In genomic region chr4:109560687-109561452, GRCh38 we compare ENCODE assay signal across 8 cellular contexts. TPM values are rescaled to one million over a fixed set of nuclear protein-coding genes. Genes with fewer than 3 reads are reported as not detected.
DNase-seq lines count a peak whose midpoint lies in the region; ATAC-seq lines count a peak whose summit lies in the region.

No MANE protein-coding gene starts in this region.

- peaks cover 8 to 35% (median 22%) of the 10 kb centered on the region in 5 donors for H3K36me3 Mint-ChIP-seq in naive thymus-derived CD4-positive, alpha-beta T cell

- ATAC-seq in GM18868 (IDR thresholded peaks at IDR 0.05; ENCODE audit: unreplicated experiment) (peak; percentile 68), HG03066 (IDR thresholded peaks at IDR 0.05; ENCODE audit: low read depth, unreplicated experiment) (peak; percentile 63)
- ATAC-seq in naive thymus-derived CD4-positive, alpha-beta T cell, result peak; percentile 65

- H3K27me3 ChIP-seq in ACC112 (ENCODE audit: insufficient read depth, low read length) (no peaks in the 10 kb centered on the region), NT2/D1 (ENCODE audit: insufficient read depth, insufficient read length) (peaks cover 15% of the 10 kb centered on the region)
- no peaks in the 10 kb centered on the region for H3K27me3 ChIP-seq in naive thymus-derived CD4-positive, alpha-beta T cell (ENCODE audit: control insufficient read depth in 2 of 2, insufficient read depth in 2 of 2, low read length in 2 of 2)

- peak overlapping the region; percentile 88 to 100 (median 98) for H3K27ac Mint-ChIP-seq in naive thymus-derived CD4-positive, alpha-beta T cell

- peaks cover 23% of the 10 kb centered on the region for H3K79me2 ChIP-seq in ACC112 (ENCODE audit: control insufficient read depth, insufficient read depth, low read length, unreplicated experiment)

- POLR2A ChIA-PET in naive thymus-derived CD4-positive, alpha-beta T cell (lab: Charles Lee), result interaction anchor here (0.6 to 4.7 kb wide), 27 partner anchors 8 to 943 kb away, joined by 3 to 66 read pairs (median 4); partner anchors contain the start of genes CASP6, GAR1 and PLA2G12A

- CTCF ChIA-PET in naive thymus-derived CD4-positive, alpha-beta T cell (lab: Charles Lee), result interaction anchor here (0.6 to 3.2 kb wide), 10 partner anchors 14 to 191 kb away, joined by 3 to 14 read pairs (median 4); partner anchors contain the start of gene SEC24B

- H3K4me3 ChIP-seq in ACC112 (ENCODE audit: low read depth, low read length), result peak overlapping the region; percentile 80
- peak overlapping the region; percentile 65 for H3K4me3 ChIP-seq in NT2/D1 (ENCODE audit: insufficient read length, low read depth)
- peak overlapping the region; percentile 83 for H3K4me3 ChIP-seq in naive thymus-derived CD4-positive, alpha-beta T cell (ENCODE audit: low read length)

- H3K36me3 ChIP-seq in ACC112 (ENCODE audit: insufficient read depth, low read length), result no peaks in the 10 kb centered on the region
- no peaks in the 10 kb centered on the region for H3K36me3 ChIP-seq in NT2/D1 (ENCODE audit: insufficient read depth, insufficient read length, low read length)
- peaks cover 0 to 13% (median 0%) of the 10 kb centered on the region in 3 experiments for H3K36me3 ChIP-seq in naive thymus-derived CD4-positive, alpha-beta T cell (ENCODE audit: control insufficient read depth in 2 of 3, insufficient read depth in 3 of 3, low read length in 3 of 3)

- H3K4me1 Mint-ChIP-seq in naive thymus-derived CD4-positive, alpha-beta T cell, result peaks cover 33 to 78% (median 59%) of the 10 kb centered on the region in 7 donors

- H2AFZ ChIP-seq in ACC112 (ENCODE audit: low read length, unreplicated experiment), result peak overlapping the region; percentile 76

- intact Hi-C loops in naive thymus-derived CD4-positive, alpha-beta T cell (cut with micrococcal nuclease), result loop anchor here (1.0 to 10.0 kb wide), 17 partner anchors 12 to 1840 kb away; partner anchors contain the start of genes CASP6 (in 2 of the 2), ELOVL6 (in 2 of the 2), GAR1 (in 2 of the 2) and PAPSS1 (in 2 of the 2)

- H3K9me3 Mint-ChIP-seq in naive thymus-derived CD4-positive, alpha-beta T cell, result peaks cover 0 to 3% (median 0%) of the 10 kb centered on the region in 11 donors

- H3K27ac ChIP-seq in ACC112 (ENCODE audit: low read depth, low read length), result peak overlapping the region; percentile 46
- H3K27ac ChIP-seq in naive thymus-derived CD4-positive, alpha-beta T cell (ENCODE audit: low read depth, low read length), result peak overlapping the region; percentile 96

- no peaks in the 10 kb centered on the region for H3K27me3 Mint-ChIP-seq in naive thymus-derived CD4-positive, alpha-beta T cell

- H3K9ac ChIP-seq in NT2/D1 (ENCODE audit: insufficient read length, low read depth), result peak overlapping the region; percentile 83

- peak overlapping the region; percentile 89 to 100 (median 98) for H3K4me3 Mint-ChIP-seq in naive thymus-derived CD4-positive, alpha-beta T cell

- DNase-seq in NT2/D1 (ENCODE audit: low read depth, low spot score) (no peak), activated T-cell treated with anti-CD3 and anti-CD28 coated beads for 24 hours (ENCODE audit: low read depth) (peak; percentile 57), fibroblast of gingiva (ENCODE audit: low read depth) (peak; percentile 72)
- peak; percentile 14 to 85 (median 79) for DNase-seq in naive thymus-derived CD4-positive, alpha-beta T cell
- peak; percentile 47 to 81 (median 72) for DNase-seq in stimulated activated naive CD4-positive, alpha-beta T cell (lab: John Stamatoyannopoulos, UW)

- H3K9me3 ChIP-seq in NT2/D1 (ENCODE audit: insufficient read depth, low read length), result peaks cover 13% of the 10 kb centered on the region; the same call in 1 of the 2 replicates
- H3K9me3 ChIP-seq in naive thymus-derived CD4-positive, alpha-beta T cell (ENCODE audit: control insufficient read depth in 2 of 3, low read length in 3 of 3), result no peaks in the 10 kb centered on the region

- H3K4me1 ChIP-seq in ACC112 (ENCODE audit: control insufficient read depth, insufficient read depth, low read length, unreplicated experiment), result peaks cover 8% of the 10 kb centered on the region
- H3K4me1 ChIP-seq in NT2/D1 (ENCODE audit: insufficient read depth, insufficient read length), result no peaks in the 10 kb centered on the region
- H3K4me1 ChIP-seq in naive thymus-derived CD4-positive, alpha-beta T cell (ENCODE audit: control insufficient read depth in 2 of 2, insufficient read depth in 2 of 2, low read length in 2 of 2), result peaks cover 25 to 45% of the 10 kb centered on the region in 2 donors

RNA-seq across cellular contexts. Expression of gene MCUB, which starts 0.8 kb away (rescaled TPM):
- total RNA-seq in naive thymus-derived CD4-positive, alpha-beta T cell, result 100 to 1,000 TPM in 4 of 5 experiments, 10 to 100 TPM in 1; 83.4 to 177 (median 114) TPM
- 100 to 1,000 TPM; 191 to 207 TPM for polyA plus RNA-seq in naive thymus-derived CD4-positive, alpha-beta T cell
